ENCODE assay signal across 1 cellular context in genomic region chr7:16563281-16564022, GRCh38.
TF ChIP-seq lines count a peak whose summit lies in the region.

No MANE protein-coding gene starts in this region.

TF ChIP-seq in GM12878, 131 proteins besides CTCF, POLR2A, EP300 and RAD21 (continued from another document):
- no peak for TF ChIP-seq CBX3 (IDR thresholded peaks at IDR 0.05; ENCODE audit: borderline replicate concordance, low read depth)
- TF ChIP-seq ATF7 (IDR thresholded peaks at IDR 0.05; ENCODE audit: low read depth): no peak
- no peak for TF ChIP-seq ZNF207 (IDR thresholded peaks at IDR 0.05; ENCODE audit: borderline replicate concordance)
- TF ChIP-seq NBN (IDR thresholded peaks at IDR 0.05): no peak
- no peak for TF ChIP-seq E2F4 (IDR thresholded peaks at IDR 0.05; ENCODE audit: low read depth, low read length)
